ENCODE assay signal across 21 cellular contexts in the genomic region with DNA sequence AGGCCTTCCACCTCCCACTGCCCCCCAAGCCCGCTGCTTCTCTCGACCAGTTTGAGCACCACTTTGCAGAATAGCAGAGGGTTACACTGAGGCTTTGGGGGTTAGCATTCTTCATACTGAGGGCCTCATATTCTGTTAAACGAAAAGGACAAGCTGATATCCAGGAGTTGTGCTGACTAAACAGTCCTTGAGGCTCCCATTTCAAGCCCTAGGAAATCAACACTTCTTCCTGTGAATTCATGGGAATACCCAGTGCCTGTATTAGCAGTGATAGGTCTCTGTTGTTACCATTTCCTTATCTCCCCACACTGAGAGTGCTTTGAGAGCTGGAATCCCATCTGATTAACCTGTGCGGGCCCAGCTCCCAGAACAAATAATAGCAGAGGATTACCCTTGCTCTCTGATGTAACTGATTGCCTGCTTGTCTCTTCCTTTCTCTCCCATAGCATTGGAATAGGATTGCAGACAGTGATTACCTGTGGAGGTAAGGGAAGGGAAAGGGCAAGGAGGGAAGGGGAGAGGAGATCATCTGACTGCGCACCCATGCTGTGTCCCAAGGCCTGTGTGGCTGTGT. TPM values are rescaled to one million over a fixed set of nuclear protein-coding genes. Genes with fewer than 3 reads are reported as not detected.
"Had no signal": no experiment of that assay in that cellular context is flagged by ENCODE, and none has a peak within 500 bp of the region (broad histone marks: within the 10 kb centered on the region; RNA-seq: fewer than 3 reads in every experiment).

No MANE protein-coding gene starts in this region.

- DNase-seq: activated CD4-positive, CD25-positive, alpha-beta regulatory T cell treated with anti-CD3 and anti-CD28 coated beads, Interleukin-2, amount 50 U/mL, for 72 hours; activated naive CD4-positive, alpha-beta T cell treated with Interleukin-2 at 50 U/mL for 16 hours; anterior cingulate cortex; erythroblast; gastrocnemius medialis; heart left ventricle; islet precursor cell; stimulated activated CD4-positive, alpha-beta T cell treated with anti-CD3 and anti-CD28 coated beads, Interleukin-2, amount 100 ng/mL, for 48 hours; stimulated activated naive B cell treated with anti-CD40 and anti-IgM and Interleukin-4, amounts not matched to agents 10 μg/mL and 1 μg/mL and 100 μg/mL, for 72 hours; tibial artery had no signal

- H3K27me3 ChIP-seq: gastrocnemius medialis, heart left ventricle, tibial artery had no signal

- H3K36me3 Mint-ChIP-seq: stimulated activated naive B cell treated with anti-CD40 and anti-IgM and Interleukin-4, amounts not matched to agents 10 μg/mL and 1 μg/mL and 100 μg/mL, for 72 hours had no signal

- H3K4me3 Mint-ChIP-seq: activated T-helper 17 cell treated with anti-CD3 and anti-CD28 coated beads, Interleukin-2, amount 50 U/mL, for 72 hours; neural crest cell; stimulated activated naive B cell treated with anti-CD40 and anti-IgM and Interleukin-4, amounts not matched to agents 10 μg/mL and 1 μg/mL and 100 μg/mL, for 72 hours; T-helper 2 cell treated with Interferon-gamma antibody and Interleukin-4, amounts not matched to agents 5 μg/mL and 100 μg/mL, for 36 hours had no signal

- H3K4me1 ChIP-seq: gastrocnemius medialis, heart left ventricle, tibial artery had no signal

- H3K9me3 ChIP-seq: gastrocnemius medialis, heart left ventricle, tibial artery had no signal

- H3K4me3 ChIP-seq: gastrocnemius medialis, heart left ventricle, tibial artery had no signal

- H3K9me3 Mint-ChIP-seq: activated T-helper 17 cell treated with anti-CD3 and anti-CD28 coated beads, Interleukin-2, amount 50 U/mL, for 72 hours; neural crest cell; stimulated activated naive B cell treated with anti-CD40 and anti-IgM and Interleukin-4, amounts not matched to agents 10 μg/mL and 1 μg/mL and 100 μg/mL, for 72 hours; T-helper 2 cell treated with Interferon-gamma antibody and Interleukin-4, amounts not matched to agents 5 μg/mL and 100 μg/mL, for 36 hours had no signal

- H3K36me3 ChIP-seq: gastrocnemius medialis, heart left ventricle, tibial artery had no signal

- FAIRE-seq: urothelium cell line had no signal

- ATAC-seq: activated T-helper 17 cell treated with anti-CD3 and anti-CD28 coated beads, Interleukin-2, amount 50 U/mL, for 72 hours; gastrocnemius medialis; heart left ventricle; left lobe of liver; stimulated activated naive B cell treated with anti-CD40 and anti-IgM and Interleukin-4, amounts not matched to agents 10 μg/mL and 1 μg/mL and 100 μg/mL, for 72 hours had no signal

- H3K27ac ChIP-seq: gastrocnemius medialis, heart left ventricle, tibial artery had no signal

- H3K27ac Mint-ChIP-seq: activated T-helper 17 cell treated with anti-CD3 and anti-CD28 coated beads, Interleukin-2, amount 50 U/mL, for 72 hours; stimulated activated naive B cell treated with anti-CD40 and anti-IgM and Interleukin-4, amounts not matched to agents 10 μg/mL and 1 μg/mL and 100 μg/mL, for 72 hours; T-helper 2 cell treated with Interferon-gamma antibody and Interleukin-4, amounts not matched to agents 5 μg/mL and 100 μg/mL, for 36 hours had no signal

- H3K4me1 Mint-ChIP-seq: activated T-helper 17 cell treated with anti-CD3 and anti-CD28 coated beads, Interleukin-2, amount 50 U/mL, for 72 hours; stimulated activated naive B cell treated with anti-CD40 and anti-IgM and Interleukin-4, amounts not matched to agents 10 μg/mL and 1 μg/mL and 100 μg/mL, for 72 hours had no signal

- H3K27me3 Mint-ChIP-seq: activated T-helper 17 cell treated with anti-CD3 and anti-CD28 coated beads, Interleukin-2, amount 50 U/mL, for 72 hours; stimulated activated naive B cell treated with anti-CD40 and anti-IgM and Interleukin-4, amounts not matched to agents 10 μg/mL and 1 μg/mL and 100 μg/mL, for 72 hours had no signal

RNA-seq across cellular contexts. Expression of a gene that starts 0.9 kb away (rescaled TPM):
- total RNA-seq: activated CD8-positive, alpha-beta memory T cell treated with anti-CD3 and anti-CD28 coated beads for 36 hours; activated T-helper 17 cell treated with anti-CD3 and anti-CD28 coated beads, Interleukin-2, amount 50 U/mL, for 72 hours; chondrocyte; dermis microvascular lymphatic vessel endothelial cell; gastrocnemius medialis; heart left ventricle; left lobe of liver; lung microvascular endothelial cell; posterior vena cava had no signal
- polyA plus RNA-seq: heart left ventricle had no signal

RNA-seq across cellular contexts. Expression of a gene that starts 39.5 kb away (rescaled TPM):
- total RNA-seq: activated CD8-positive, alpha-beta memory T cell treated with anti-CD3 and anti-CD28 coated beads for 36 hours; activated T-helper 17 cell treated with anti-CD3 and anti-CD28 coated beads, Interleukin-2, amount 50 U/mL, for 72 hours; chondrocyte; dermis microvascular lymphatic vessel endothelial cell; gastrocnemius medialis; heart left ventricle; left lobe of liver; lung microvascular endothelial cell; neural crest cell; posterior vena cava; skeletal muscle tissue had no signal
- polyA plus RNA-seq: heart left ventricle had no signal
